ENCODE assay signal across 18 cellular contexts in the genomic region with DNA sequence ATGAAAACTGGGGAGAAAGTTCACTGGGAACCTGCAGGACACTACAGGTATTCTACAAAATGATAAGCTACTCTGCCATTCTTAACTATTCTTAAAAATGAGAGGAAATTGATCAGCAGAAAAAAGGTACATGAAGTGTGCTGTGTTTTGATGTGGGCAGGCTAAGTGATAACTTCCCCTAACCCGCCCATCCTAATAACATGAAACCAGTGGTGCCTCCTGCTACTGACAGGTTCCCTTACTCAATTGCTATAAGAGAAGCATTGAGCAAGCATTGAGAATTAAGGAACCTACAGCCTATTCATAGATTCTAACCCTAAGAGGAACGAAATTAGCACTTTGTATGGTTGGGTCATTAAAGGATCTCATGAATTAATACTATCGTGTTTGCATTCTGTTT.
DNase-seq lines count a peak whose midpoint lies in the region; ATAC-seq and TF ChIP-seq lines count a peak whose summit lies in the region.
"Had no signal": no experiment of that assay in that cellular context is flagged by ENCODE, and none has a peak within 500 bp of the region (broad histone marks: within the 10 kb centered on the region; RNA-seq: fewer than 3 reads in every experiment).

No MANE protein-coding gene starts in this region.

- no peak overlapping the region for H3K4me3 ChIP-seq in BLaER1
- H3K4me3 ChIP-seq: gastrocnemius medialis, upper lobe of left lung had no signal

- TF ChIP-seq CTCF in GM10248 (IDR thresholded peaks at IDR 0.05; ENCODE audit: control extremely low read depth, extremely low read depth, low read depth, missing control alignments) = no peak

- CTCF ChIA-PET in GM10248 (lab: Yijun Ruan, JAX) = interaction anchor here (0.5 to 1.2 kb wide), 3 partner anchors 8 to 18 kb away, joined by 3 read pairs; no protein-coding TSS in a partner anchor

- no peak overlapping the region for H3K9ac ChIP-seq in BLaER1

- peak; percentile 40 for DNase-seq in GM10248 (ENCODE audit: extremely low spot score)
- DNase-seq in SIG-M5 treated with dmso at 0.1 percent for 504 hours (lab: John Stamatoyannopoulos, UW; ENCODE audit: unreplicated experiment) = peak; percentile 92
- DNase-seq in germinal center (ENCODE audit: low spot score) = peak; percentile 46
- no peak for DNase-seq in NCI-H2227 treated with DMSO at 0.1 percent for 48 hours (lab: John Stamatoyannopoulos, UW)
- DNase-seq in superior temporal gyrus (ENCODE audit: extremely low spot score) = no peak
- DNase-seq: activated T-cell treated with anti-CD3 and anti-CD28 coated beads, Interleukin-2, amount 50 U/mL, for 4 hours; BE2C; DMS79; gastrocnemius medialis; H7; mesenchymal stem cell; NCI-H1092 treated with DMSO at 0.1 percent for 48 hours; NCI-H2171 treated with DMSO at 0.1 percent for 48 hours; stimulated activated CD4-positive, alpha-beta T cell treated with anti-CD3 and anti-CD28 coated beads, Interleukin-4, amount 100 ng/mL, for 4 hours; upper lobe of left lung had no signal

- peak overlapping the region; percentile 35 for H3K4me2 ChIP-seq in BLaER1

- H3K9me3 ChIP-seq in BLaER1 = no peaks in the 10 kb centered on the region
- H3K9me3 ChIP-seq: BE2C, gastrocnemius medialis, upper lobe of left lung had no signal

- peaks cover 94% of the 10 kb centered on the region for H4K20me1 ChIP-seq in BLaER1

- H3K27ac ChIP-seq in BLaER1 = no peak overlapping the region
- H3K27ac ChIP-seq: gastrocnemius medialis had no signal

- H3K36me3 ChIP-seq in BLaER1 = peaks cover 51% of the 10 kb centered on the region
- H3K36me3 ChIP-seq: BE2C, gastrocnemius medialis, upper lobe of left lung had no signal

- no peak for ATAC-seq in HG02840 (IDR thresholded peaks at IDR 0.05; ENCODE audit: low FRiP score, unreplicated experiment)
- ATAC-seq in HG03097 (IDR thresholded peaks at IDR 0.05; ENCODE audit: low FRiP score, unreplicated experiment) = no peak
- ATAC-seq: gastrocnemius medialis had no signal

- POLR2A ChIA-PET in GM10248 (lab: Yijun Ruan, JAX) = no interaction called here

- no peaks in the 10 kb centered on the region for H3K27me3 ChIP-seq in BLaER1
- H3K27me3 ChIP-seq: BE2C, upper lobe of left lung had no signal

- peaks cover 67% of the 10 kb centered on the region for H3K4me1 ChIP-seq in BLaER1
- H3K4me1 ChIP-seq: gastrocnemius medialis had no signal

Comparison
In these comparisons a context has a peak if more than half of its experiments do, and no peak if none do; other contexts are left out.
1. DNase-seq: peak in GM10248 (single experiment), SIG-M5 treated with dmso at 0.1 percent for 504 hours (single experiment) and germinal center (single experiment); none in NCI-H2227 treated with DMSO at 0.1 percent for 48 hours (single experiment) and superior temporal gyrus (single experiment).